In genomic region chr20:58633161-58634035, GRCh38 we compare ENCODE assay signal across 2 cellular contexts.
TF ChIP-seq lines count a peak whose summit lies in the region.

No MANE protein-coding gene starts in this region.

TF ChIP-seq in IMR-90, 13 proteins besides CTCF, POLR2A, EP300 and RAD21:
- TF ChIP-seq MAZ (IDR thresholded peaks at IDR 0.05; ENCODE audit: borderline replicate concordance, low read depth, low read length) (no peak), CEBPB (IDR thresholded peaks at IDR 0.05; ENCODE audit: low read depth, low read length) (no peak), SMC3 (IDR thresholded peaks at IDR 0.05; ENCODE audit: low read depth, low read length) (no peak), MXI1 (IDR thresholded peaks at IDR 0.05; ENCODE audit: borderline replicate concordance, low read depth, low read length) (no peak), FOS (IDR thresholded peaks at IDR 0.05; ENCODE audit: low read depth, low read length) (no peak), NFE2L2 (IDR thresholded peaks at IDR 0.05; ENCODE audit: low read depth, low read length) (no peak), BHLHE40 (IDR thresholded peaks at IDR 0.05; ENCODE audit: low read depth, low read length) (no peak)
TF ChIP-seq in IMR-90: peak in this region for 0.

TF ChIP-seq in H1, 55 proteins besides CTCF, POLR2A, EP300 and RAD21:
- TF ChIP-seq EZH2 (IDR thresholded peaks at IDR 0.05; ENCODE audit: low read depth, low read length, severe bottlenecking) (no peak), PHF8 (conservative IDR thresholded peaks at IDR 0.05; ENCODE audit: low read depth, low read length) (no peak), CHD1 (IDR thresholded peaks at IDR 0.05; ENCODE audit: low read depth, low read length) (no peak), KDM1A (IDR thresholded peaks at IDR 0.05; ENCODE audit: borderline replicate concordance, low read length) (no peak), ATF2 (IDR thresholded peaks at IDR 0.05; ENCODE audit: low read length) (no peak), SRF (IDR thresholded peaks at IDR 0.05; ENCODE audit: low read depth, low read length) (no peak), NRF1 (IDR thresholded peaks at IDR 0.05; ENCODE audit: low read depth, low read length) (no peak)
TF ChIP-seq in H1: peak in this region for 0.
